Comparison of ENCODE assay signal across 25 cellular contexts in the genomic region with DNA sequence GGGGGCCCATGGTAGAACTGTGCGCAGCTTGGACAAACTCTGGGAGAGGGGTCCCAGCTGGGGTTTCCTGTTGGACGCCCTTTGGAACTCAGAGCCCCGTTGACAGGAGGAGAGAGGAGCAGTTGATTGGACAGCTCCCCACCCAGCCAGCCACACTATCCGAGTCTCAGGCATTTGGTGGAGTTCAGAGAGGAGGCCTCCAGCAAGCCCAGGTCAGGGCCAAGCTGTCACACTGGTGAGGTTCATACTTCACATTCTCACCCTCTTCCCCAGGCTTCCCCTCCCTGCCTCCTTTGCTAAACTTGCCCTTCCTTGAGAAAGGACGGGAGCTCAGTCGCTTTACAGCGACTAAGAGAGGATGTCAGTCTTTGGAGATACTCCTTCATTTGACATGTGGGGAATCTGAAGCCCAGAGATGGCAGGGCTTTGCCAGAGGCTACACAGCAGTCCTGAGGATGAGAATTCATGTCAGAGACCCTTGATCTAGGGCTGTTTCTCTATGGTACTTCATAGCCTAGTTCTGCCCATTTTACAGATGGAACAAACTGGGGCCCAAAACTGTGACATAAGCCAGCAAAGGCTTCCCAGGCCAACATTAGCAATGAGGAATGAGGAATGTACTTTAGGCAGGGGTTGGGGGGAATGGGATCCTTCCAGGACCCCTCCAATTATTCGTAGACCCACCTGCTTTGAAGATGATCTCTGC.
A peak's percentile ranks its signal among the peaks of the same experiment; 100 is the strongest.
DNase-seq lines count a peak whose midpoint lies in the region; ATAC-seq and TF ChIP-seq lines count a peak whose summit lies in the region.
"Had no signal": no experiment of that assay in that cellular context is flagged by ENCODE, and none has a peak within 500 bp of the region (broad histone marks: within the 10 kb centered on the region; RNA-seq: fewer than 3 reads in every experiment).

No MANE protein-coding gene starts in this region.

- CTCF ChIA-PET in WTC11 (lab: Charles Lee), result interaction anchor here (0.9 to 2.8 kb wide), 7 partner anchors 8 to 146 kb away, joined by 3 to 16 read pairs (median 4); no protein-coding TSS in a partner anchor

- H3K4me1 ChIP-seq in subcutaneous abdominal adipose tissue (ENCODE audit: control insufficient read depth in 5 of 5, insufficient read depth in 5 of 5, low read length in 5 of 5) (peaks cover 13 to 46% (median 42%) of the 10 kb centered on the region in 5 donors), BE2C (peaks cover 3% of the 10 kb centered on the region; the same call in 1 of the 2 replicates)

- H3K9me3 Mint-ChIP-seq in WTC11, result no peaks in the 10 kb centered on the region
- no peaks in the 10 kb centered on the region for H3K9me3 Mint-ChIP-seq in mesothelial cell of epicardium
- H3K9me3 Mint-ChIP-seq: activated naive CD8-positive, alpha-beta T cell treated with anti-CD3 and anti-CD28 coated beads for 36 hours; activated T-cell treated with anti-CD3 and anti-CD28 coated beads, Interleukin-2, amount 50 U/mL, for 24 hours had no signal

- H3K27me3 Mint-ChIP-seq in WTC11 (ENCODE audit: low read depth) (peaks cover 36% of the 10 kb centered on the region), mesothelial cell of epicardium (ENCODE audit: low read depth) (no peaks in the 10 kb centered on the region)

- H3K9me3 ChIP-seq in subcutaneous abdominal adipose tissue (ENCODE audit: control insufficient read depth in 5 of 5, low read length in 5 of 5) (no peaks in the 10 kb centered on the region), BE2C (no peaks in the 10 kb centered on the region)
- H3K9me3 ChIP-seq: breast epithelium, upper lobe of left lung had no signal

- H3K27ac Mint-ChIP-seq in WTC11 (no peak overlapping the region), mesothelial cell of epicardium (peak overlapping the region; percentile 97)
- H3K27ac Mint-ChIP-seq: activated CD8-positive, alpha-beta T cell treated with anti-CD3 and anti-CD28 coated beads, Interleukin-2, amount 10 ng/mL, durations not matched to agents 7 days and 5 days; activated naive CD8-positive, alpha-beta T cell treated with anti-CD3 and anti-CD28 coated beads for 36 hours; activated T-cell treated with anti-CD3 and anti-CD28 coated beads, Interleukin-2, amount 50 U/mL, for 24 hours had no signal

- no peak for TF ChIP-seq CTCF in WTC11 (IDR thresholded peaks at IDR 0.05)
- no peak for TF ChIP-seq CTCF in mesothelial cell of epicardium (IDR thresholded peaks at IDR 0.05; ENCODE audit: unreplicated experiment)
- TF ChIP-seq CTCF in BE2C (IDR thresholded peaks at IDR 0.05; ENCODE audit: low read depth, low read length), result no peak

- peak overlapping the region in 1 of 5 donors; percentile 7 for H3K9ac ChIP-seq in subcutaneous abdominal adipose tissue (ENCODE audit: low read length in 5 of 5)

- H3K36me3 ChIP-seq in subcutaneous abdominal adipose tissue (ENCODE audit: control insufficient read depth in 5 of 5, insufficient read depth in 5 of 5, low read length in 5 of 5), result peaks cover 0 to 9% (median 5%) of the 10 kb centered on the region in 5 donors
- no peaks in the 10 kb centered on the region for H3K36me3 ChIP-seq in BE2C
- H3K36me3 ChIP-seq: breast epithelium, upper lobe of left lung had no signal

- peaks cover 11% of the 10 kb centered on the region for H3K4me1 Mint-ChIP-seq in WTC11
- peaks cover 71% of the 10 kb centered on the region for H3K4me1 Mint-ChIP-seq in mesothelial cell of epicardium

- H3K27ac ChIP-seq in subcutaneous abdominal adipose tissue (ENCODE audit: low read depth, low read length), result peak overlapping the region; percentile 84
- H3K27ac ChIP-seq: epithelial cell of prostate had no signal

- no peak for ATAC-seq in WTC11
- ATAC-seq: activated CD8-positive, alpha-beta T cell treated with anti-CD3 and anti-CD28 coated beads, Interleukin-2, amount 10 ng/mL, durations not matched to agents 7 days and 5 days had no signal

- H3K4me3 ChIP-seq in subcutaneous abdominal adipose tissue (ENCODE audit: low read depth in 1 of 5, low read length in 5 of 5) (no peak overlapping the region), BE2C (ENCODE audit: low read depth, low read length) (no peak overlapping the region)

- peak; percentile 28 for DNase-seq in activated effector memory CD4-positive, alpha-beta T cell treated with anti-CD3 and anti-CD28 coated beads, Interleukin-2, amount 50 U/mL, for 16 hours
- DNase-seq in activated effector memory CD4-positive, alpha-beta T cell treated with Interleukin-2 at 50 U/mL for 16 hours, result no peak
- no peak for DNase-seq in WTC11 (ENCODE audit: low spot score)
- DNase-seq in mesothelial cell of epicardium (ENCODE audit: low spot score in 2 of 2, unreplicated experiment in 2 of 2), result no peak
- no peak for DNase-seq in BE2C
- no peak for DNase-seq in activated CD4-positive, alpha-beta T cell treated with anti-CD3 and anti-CD28 coated beads for 48 hours
- DNase-seq in activated CD4-positive, alpha-beta T cell treated with anti-CD3 and anti-CD28 coated beads for 4 hours, result no peak
- DNase-seq: activated CD8-positive, alpha-beta T cell treated with anti-CD3 and anti-CD28 coated beads, Interleukin-2, amount 10 ng/mL, durations not matched to agents 7 days and 5 days; activated naive CD8-positive, alpha-beta T cell treated with anti-CD3 and anti-CD28 coated beads for 36 hours; activated T-cell treated with anti-CD3 and anti-CD28 coated beads, Interleukin-2, amount 50 U/mL, for 24 hours; C1 segment of cervical spinal cord; dermis blood vessel endothelial cell; midbrain; NCI-H1105; NCI-H2107; NCI-H510A; occipital lobe; SHP77; stimulated activated CD4-positive, alpha-beta T cell treated with anti-CD3 and anti-CD28 coated beads, Interleukin-1b, Interleukin-23, amount 100 ng/mL, for 48 hours; stimulated activated naive CD4-positive, alpha-beta T cell treated with Interleukin-2 at 50 U/mL for 16 hours; T-helper 1 cell; upper lobe of left lung had no signal

- no peaks in the 10 kb centered on the region for H3K27me3 ChIP-seq in subcutaneous abdominal adipose tissue (ENCODE audit: control insufficient read depth in 5 of 5, insufficient read depth in 4 of 5, low read length in 5 of 5)
- H3K27me3 ChIP-seq in BE2C, result no peaks in the 10 kb centered on the region
- H3K27me3 ChIP-seq: breast epithelium, upper lobe of left lung had no signal

- POLR2A ChIA-PET in WTC11 (lab: Charles Lee), result no interaction called here

- H3K36me3 Mint-ChIP-seq in WTC11, result no peaks in the 10 kb centered on the region
- no peaks in the 10 kb centered on the region for H3K36me3 Mint-ChIP-seq in mesothelial cell of epicardium
- H3K36me3 Mint-ChIP-seq: activated naive CD8-positive, alpha-beta T cell treated with anti-CD3 and anti-CD28 coated beads for 36 hours had no signal

- H3K4me3 Mint-ChIP-seq in WTC11, result peak overlapping the region; percentile 9; the same call in 1 of the 2 replicates
- H3K4me3 Mint-ChIP-seq in mesothelial cell of epicardium, result peak overlapping the region; percentile 59
- H3K4me3 Mint-ChIP-seq: activated CD8-positive, alpha-beta T cell treated with anti-CD3 and anti-CD28 coated beads, Interleukin-2, amount 10 ng/mL, durations not matched to agents 7 days and 5 days; activated naive CD8-positive, alpha-beta T cell treated with anti-CD3 and anti-CD28 coated beads for 36 hours; activated T-cell treated with anti-CD3 and anti-CD28 coated beads, Interleukin-2, amount 50 U/mL, for 24 hours had no signal

TF ChIP-seq in WTC11, 78 proteins besides CTCF, POLR2A, EP300 and RAD21 (continues in another document):
- TF ChIP-seq PRDM15 (CRISPR knock-in tag; IDR thresholded peaks at IDR 0.05) (no peak), RELA (CRISPR knock-in tag; IDR thresholded peaks at IDR 0.05; ENCODE audit: borderline replicate concordance) (no peak), ZNF263 (CRISPR knock-in tag; IDR thresholded peaks at IDR 0.05; ENCODE audit: low read depth) (no peak), ZNF121 (CRISPR knock-in tag; IDR thresholded peaks at IDR 0.05) (no peak), IRF2 (CRISPR knock-in tag; IDR thresholded peaks at IDR 0.05; ENCODE audit: borderline replicate concordance, low read depth) (no peak), ERG (CRISPR knock-in tag; IDR thresholded peaks at IDR 0.05) (no peak), CREB1 (CRISPR knock-in tag; IDR thresholded peaks at IDR 0.05) (no peak)
